Comparison of ENCODE assay signal across 7 cellular contexts in genomic region chr12:49671051-49671765, GRCh38. TPM values are rescaled to one million over a fixed set of nuclear protein-coding genes. Genes with fewer than 3 reads are reported as not detected.
DNase-seq lines count a peak whose midpoint lies in the region; ATAC-seq and TF ChIP-seq lines count a peak whose summit lies in the region.

No MANE protein-coding gene starts in this region.

- H3F3A ChIP-seq in OCI-LY1 (ENCODE audit: insufficient read depth, low read length): no peaks in the 10 kb centered on the region

- H2AFZ ChIP-seq in OCI-LY1 (ENCODE audit: low read length): peak overlapping the region; percentile 36

- peak overlapping the region; percentile 9; the same call in 1 of the 2 replicates for H3K9ac ChIP-seq in OCI-LY1 (ENCODE audit: low read length)
- peak overlapping the region in 1 of 5 donors; percentile 66 for H3K9ac ChIP-seq in subcutaneous abdominal adipose tissue (ENCODE audit: low read length in 5 of 5)

- H3K27ac ChIP-seq in OCI-LY1 (ENCODE audit: low read depth, low read length, poor library complexity, severe bottlenecking) (peak overlapping the region; percentile 45), subcutaneous abdominal adipose tissue (ENCODE audit: low read depth, low read length) (peak overlapping the region; percentile 93)

- H3K9me2 ChIP-seq in OCI-LY1 (ENCODE audit: low read depth, low read length): no peaks in the 10 kb centered on the region

- peaks cover 68% of the 10 kb centered on the region for H3K4me1 Mint-ChIP-seq in activated T-helper 17 cell treated with anti-CD3 and anti-CD28 coated beads, Interleukin-2, amount 50 U/mL, for 72 hours

- no peaks in the 10 kb centered on the region for H3K79me2 ChIP-seq in OCI-LY1 (ENCODE audit: insufficient read depth, low read length)

- H3K9me3 ChIP-seq in OCI-LY1 (ENCODE audit: low read length) (no peaks in the 10 kb centered on the region), subcutaneous abdominal adipose tissue (ENCODE audit: control insufficient read depth in 5 of 5, low read length in 5 of 5) (no peaks in the 10 kb centered on the region)

- H3K27me3 ChIP-seq in OCI-LY1 (ENCODE audit: insufficient read depth, low read length) (no peaks in the 10 kb centered on the region; the same call in 1 of the 2 replicates), subcutaneous abdominal adipose tissue (ENCODE audit: control insufficient read depth in 5 of 5, insufficient read depth in 4 of 5, low read length in 5 of 5) (no peaks in the 10 kb centered on the region)

- H3K9me3 Mint-ChIP-seq in activated T-helper 17 cell treated with anti-CD3 and anti-CD28 coated beads, Interleukin-2, amount 50 U/mL, for 72 hours: no peaks in the 10 kb centered on the region

- peak overlapping the region; percentile 92 for H3K27ac Mint-ChIP-seq in activated T-helper 17 cell treated with anti-CD3 and anti-CD28 coated beads, Interleukin-2, amount 50 U/mL, for 72 hours

- no peaks in the 10 kb centered on the region for H4K20me1 ChIP-seq in OCI-LY1 (ENCODE audit: insufficient read depth, low read length)

- ATAC-seq in activated T-helper 17 cell treated with anti-CD3 and anti-CD28 coated beads, Interleukin-2, amount 50 U/mL, for 72 hours (replicated peaks): peak; percentile 79

- no peaks in the 10 kb centered on the region for H3K27me3 Mint-ChIP-seq in activated T-helper 17 cell treated with anti-CD3 and anti-CD28 coated beads, Interleukin-2, amount 50 U/mL, for 72 hours

- no peaks in the 10 kb centered on the region for H3K36me3 ChIP-seq in OCI-LY1 (ENCODE audit: insufficient read depth, low read length)
- H3K36me3 ChIP-seq in subcutaneous abdominal adipose tissue (ENCODE audit: control insufficient read depth in 5 of 5, insufficient read depth in 5 of 5, low read length in 5 of 5): no peaks in the 10 kb centered on the region

- DNase-seq in mesenteric fat pad (ENCODE audit: low spot score) (peak; percentile 75), EL (no peak), foreskin melanocyte (no peak), SIG-M5 treated with dmso at 0.1 percent for 504 hours (lab: John Stamatoyannopoulos, UW; ENCODE audit: unreplicated experiment) (no peak)

- H3K36me3 Mint-ChIP-seq in activated T-helper 17 cell treated with anti-CD3 and anti-CD28 coated beads, Interleukin-2, amount 50 U/mL, for 72 hours (ENCODE audit: low read depth): no peaks in the 10 kb centered on the region

- peak overlapping the region; percentile 48 for H3K4me2 ChIP-seq in OCI-LY1 (ENCODE audit: low read length)

- H3K4me3 ChIP-seq in OCI-LY1 (ENCODE audit: low read depth, low read length, poor library complexity, severe bottlenecking): peak overlapping the region; percentile 25
- peak overlapping the region in 1 of 5 donors; percentile 22 for H3K4me3 ChIP-seq in subcutaneous abdominal adipose tissue (ENCODE audit: low read depth in 1 of 5, low read length in 5 of 5)

- no peak for TF ChIP-seq CTCF in OCI-LY1 (IDR thresholded peaks at IDR 0.05; ENCODE audit: low read length)

- peaks cover 34% of the 10 kb centered on the region for H3K4me1 ChIP-seq in OCI-LY1 (ENCODE audit: insufficient read depth, low read length, severe bottlenecking)
- peaks cover 26 to 80% (median 62%) of the 10 kb centered on the region in 5 donors for H3K4me1 ChIP-seq in subcutaneous abdominal adipose tissue (ENCODE audit: control insufficient read depth in 5 of 5, insufficient read depth in 5 of 5, low read length in 5 of 5)

- peak overlapping the region; percentile 84 for H3K4me3 Mint-ChIP-seq in activated T-helper 17 cell treated with anti-CD3 and anti-CD28 coated beads, Interleukin-2, amount 50 U/mL, for 72 hours

RNA-seq across cellular contexts. Expression of gene FMNL3, which starts 36.0 kb away (rescaled TPM):
- total RNA-seq in activated T-helper 17 cell treated with anti-CD3 and anti-CD28 coated beads, Interleukin-2, amount 50 U/mL, for 72 hours: 10 to 100 TPM; 19.9 to 33.8 TPM
- total RNA-seq in mesenteric fat pad: 26.4 TPM

RNA-seq across cellular contexts. Expression of gene PRPF40B, which starts 47.8 kb away (rescaled TPM):
- total RNA-seq in activated T-helper 17 cell treated with anti-CD3 and anti-CD28 coated beads, Interleukin-2, amount 50 U/mL, for 72 hours: 1 to 10 TPM; 7.7 to 8.2 TPM
- 13.7 TPM for total RNA-seq in mesenteric fat pad
